ENCODE assay signal across 1 cellular context in the genomic region with DNA sequence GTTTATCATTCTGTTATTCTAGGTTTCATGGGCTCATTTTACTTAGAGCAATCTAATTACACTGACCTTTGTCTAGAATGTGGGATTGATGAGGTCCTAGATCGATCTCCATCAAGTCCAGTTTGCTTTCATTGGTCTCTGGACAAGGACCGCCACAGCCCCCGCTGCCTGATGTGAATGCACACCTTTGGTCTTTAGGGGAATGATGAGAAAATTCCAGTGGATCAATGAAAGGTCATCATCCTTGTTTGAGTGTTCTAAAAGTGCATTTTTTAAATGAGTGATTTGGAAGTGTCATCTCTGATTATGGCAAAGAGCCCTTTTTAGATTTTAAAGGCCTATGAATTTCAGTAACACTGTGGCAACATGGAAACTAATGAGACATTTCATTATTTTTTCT.
TF ChIP-seq lines count a peak whose summit lies in the region.

No MANE protein-coding gene starts in this region.

TF ChIP-seq in HepG2, 621 proteins besides CTCF, POLR2A, EP300 and RAD21:
- no peak for TF ChIP-seq NFKBIZ (CRISPR knock-in tag; IDR thresholded peaks at IDR 0.05)
- TF ChIP-seq SALL1 (CRISPR knock-in tag; IDR thresholded peaks at IDR 0.05), result 0 out of 2 replicates have a peak, but pooled peaks have one; percentile 19
- TF ChIP-seq ZNF7 (CRISPR knock-in tag; IDR thresholded peaks at IDR 0.05), result no peak
- TF ChIP-seq ZNF17 (CRISPR knock-in tag; IDR thresholded peaks at IDR 0.05), result no peak
- no peak for TF ChIP-seq ZNF441 (CRISPR knock-in tag; IDR thresholded peaks at IDR 0.05; ENCODE audit: borderline replicate concordance)
- TF ChIP-seq AHR (CRISPR knock-in tag; IDR thresholded peaks at IDR 0.05), result no peak
- no peak for TF ChIP-seq POGZ (CRISPR knock-in tag; IDR thresholded peaks at IDR 0.05)
- no peak for TF ChIP-seq ZNF747 (CRISPR knock-in tag; IDR thresholded peaks at IDR 0.05; ENCODE audit: borderline replicate concordance)
TF ChIP-seq in HepG2: peak in this region for 1.
